Comparison of ENCODE assay signal across 23 cellular contexts in the genomic region with DNA sequence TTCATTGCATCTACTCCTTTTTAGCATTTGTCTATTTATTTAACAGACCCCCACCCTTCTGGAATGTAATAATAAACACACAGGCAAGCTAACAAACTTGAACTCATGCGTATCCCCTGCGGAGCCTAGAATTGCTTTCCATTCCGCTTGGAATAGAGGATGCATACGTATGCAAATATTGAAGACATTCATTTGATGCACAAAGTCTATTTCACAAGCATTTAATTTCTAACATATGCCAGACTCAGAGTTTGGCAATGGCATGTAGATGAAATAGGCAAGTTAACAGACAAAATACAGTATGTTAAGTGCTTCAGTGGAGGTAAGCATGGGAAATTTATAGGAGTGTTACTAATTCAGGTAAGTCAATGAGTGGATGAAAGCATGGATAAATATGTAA.
DNase-seq lines count a peak whose midpoint lies in the region; ATAC-seq and TF ChIP-seq lines count a peak whose summit lies in the region.
"Had no signal": no experiment of that assay in that cellular context is flagged by ENCODE, and none has a peak within 500 bp of the region (broad histone marks: within the 10 kb centered on the region; RNA-seq: fewer than 3 reads in every experiment).

No MANE protein-coding gene starts in this region.

- no peak overlapping the region for H2BK120ac ChIP-seq in trophoblast cell (ENCODE audit: insufficient read depth, low read length, poor library complexity)

- ATAC-seq in GM18909 (IDR thresholded peaks at IDR 0.05; ENCODE audit: poor library complexity, unreplicated experiment) = no peak
- ATAC-seq: activated CD8-positive, alpha-beta T cell treated with anti-CD3 and anti-CD28 coated beads, Interleukin-2, amount 10 ng/mL, durations not matched to agents 7 days and 5 days; naive thymus-derived CD8-positive, alpha-beta T cell had no signal

- CTCF ChIA-PET in AG04449 (lab: Yijun Ruan, JAX) = interaction anchor here (1.1 to 2.9 kb wide), 2 partner anchors 10 to 33 kb away, joined by 5 to 11 read pairs; no protein-coding TSS in a partner anchor

- H3K27me3 ChIP-seq in adipocyte (replicated peaks; ENCODE audit: control insufficient read depth, insufficient read depth, low read length) (no peaks in the 10 kb centered on the region), trophoblast cell (ENCODE audit: insufficient read depth, low read length) (no peaks in the 10 kb centered on the region)
- H3K27me3 ChIP-seq: thyroid gland had no signal

- H3K27ac ChIP-seq in trophoblast cell (ENCODE audit: low read depth, low read length) = no peak overlapping the region
- H3K27ac ChIP-seq: dorsolateral prefrontal cortex, thyroid gland had no signal

- no peak overlapping the region for H2AFZ ChIP-seq in trophoblast cell (ENCODE audit: insufficient read depth, low read length, poor library complexity)

- no peak overlapping the region for H3K4me2 ChIP-seq in trophoblast cell (ENCODE audit: low read length)

- no peak overlapping the region for H3K4ac ChIP-seq in trophoblast cell (ENCODE audit: low read depth, low read length)

- no peak overlapping the region for H4K91ac ChIP-seq in trophoblast cell (ENCODE audit: low read depth, low read length)

- no peak for TF ChIP-seq POLR2A in lower leg skin (IDR thresholded peaks at IDR 0.05)

- POLR2A ChIA-PET in AG04449 (lab: Yijun Ruan, JAX) = interaction anchor here (0.7 to 0.8 kb wide), 2 partner anchors 431 to 1407 kb away, joined by 3 to 4 read pairs; no protein-coding TSS in a partner anchor

- no peak overlapping the region for H2BK5ac ChIP-seq in trophoblast cell (ENCODE audit: low read depth, low read length, poor library complexity)

- H3K14ac ChIP-seq in trophoblast cell (ENCODE audit: low read length) = no peak overlapping the region

- H3K9me3 ChIP-seq in adipocyte (ENCODE audit: control insufficient read depth, low read length) (no peaks in the 10 kb centered on the region), trophoblast cell (ENCODE audit: insufficient read depth, low read depth, low read length) (no peaks in the 10 kb centered on the region)
- H3K9me3 ChIP-seq: thyroid gland had no signal

- no peak overlapping the region for H3K18ac ChIP-seq in trophoblast cell (ENCODE audit: low read length)

- no peaks in the 10 kb centered on the region for H3K36me3 ChIP-seq in adipocyte (ENCODE audit: control insufficient read depth, insufficient read depth, low read length, severe bottlenecking)
- no peaks in the 10 kb centered on the region for H3K36me3 ChIP-seq in trophoblast cell (ENCODE audit: control insufficient read depth in 1 of 2, insufficient read depth in 2 of 2, low read length in 2 of 2)
- H3K36me3 ChIP-seq: thyroid gland had no signal

- DNase-seq in AG04449 (ENCODE audit: low read depth, low spot score) (no peak), HCEC 1CT (peak; percentile 4), adipocyte (ENCODE audit: low read depth) (peak; percentile 68), foreskin fibroblast (peak; percentile 4 to 30), trophoblast cell (no peak), NCI-H146 treated with DMSO at 0.1 percent for 48 hours (lab: John Stamatoyannopoulos, UW; ENCODE audit: unreplicated experiment) (no peak), lower leg skin (ENCODE audit: low spot score in 2 of 2) (no peak)
- DNase-seq: activated CD4-positive, alpha-beta T cell treated with anti-CD3 and anti-CD28 coated beads for 1 hour; activated CD8-positive, alpha-beta T cell treated with anti-CD3 and anti-CD28 coated beads, Interleukin-2, amount 10 ng/mL, durations not matched to agents 7 days and 5 days; activated naive CD4-positive, alpha-beta T cell treated with anti-CD3 and anti-CD28 coated beads for 36 hours; activated T-cell treated with anti-CD3 and anti-CD28 coated beads, Interleukin-2, amount 50 U/mL, for 24 hours; central memory CD4-positive, alpha-beta T cell; dorsolateral prefrontal cortex; Karpas-422; naive thymus-derived CD8-positive, alpha-beta T cell; NCI-H187; NCI-H748 treated with DMSO at 0.1 percent for 48 hours; Right ventricle myocardium superior; stimulated activated CD4-positive, alpha-beta T cell treated with anti-CD3 and anti-CD28 coated beads, Interleukin-12 subunit alpha, Interleukin-12 subunit beta, amount 100 ng/mL, for 4 hours; stimulated activated CD4-positive, alpha-beta T cell treated with anti-CD3 and anti-CD28 coated beads, Interleukin-4, amount 100 ng/mL, for 4 hours; T-helper 1 cell; thyroid gland had no signal

- H3K23ac ChIP-seq in trophoblast cell (ENCODE audit: low read length) = no peak overlapping the region

- intact Hi-C loops in lower leg skin (cut with DNase I; ENCODE audit: low total_unique reads) = no loop called here

- H4K12ac ChIP-seq in trophoblast cell (ENCODE audit: low read depth, low read length) = no peak overlapping the region

- H4K8ac ChIP-seq in trophoblast cell (ENCODE audit: low read depth, low read length) = no peak overlapping the region

- H3K4me3 ChIP-seq in AG04449 (ENCODE audit: low read depth, low read length) = peak overlapping the region; percentile 9; the same call in 1 of the 2 replicates
- peak overlapping the region; percentile 4 for H3K4me3 ChIP-seq in adipocyte (ENCODE audit: low read length)
- no peak overlapping the region for H3K4me3 ChIP-seq in foreskin fibroblast (ENCODE audit: low read depth in 1 of 2, low read length in 2 of 2)
- H3K4me3 ChIP-seq in trophoblast cell (ENCODE audit: low read depth, low read length) = no peak overlapping the region
- H3K4me3 ChIP-seq in lower leg skin (ENCODE audit: low read depth, poor library complexity, severe bottlenecking) = no peak overlapping the region
- H3K4me3 ChIP-seq: dorsolateral prefrontal cortex, thyroid gland had no signal

- no peak overlapping the region for H2AK5ac ChIP-seq in trophoblast cell (ENCODE audit: low read length)

- no peak overlapping the region for H2BK12ac ChIP-seq in trophoblast cell (ENCODE audit: low read length)

- H3K4me1 ChIP-seq in adipocyte (ENCODE audit: control insufficient read depth, insufficient read depth, low read length) (peaks cover 5% of the 10 kb centered on the region), trophoblast cell (ENCODE audit: control insufficient read depth in 1 of 2, insufficient read depth in 2 of 2, low read length in 2 of 2) (no peaks in the 10 kb centered on the region)
- H3K4me1 ChIP-seq: thyroid gland had no signal

- H3K9ac ChIP-seq in adipocyte (ENCODE audit: low read length) (no peak overlapping the region), trophoblast cell (ENCODE audit: low read length) (no peak overlapping the region)

- H3K79me1 ChIP-seq in trophoblast cell (ENCODE audit: low read length) = no peaks in the 10 kb centered on the region

- TF ChIP-seq CTCF in AG04449 (IDR thresholded peaks at IDR 0.05; ENCODE audit: insufficient read depth, low read length, missing control alignments) = no peak
- no peak for TF ChIP-seq CTCF in foreskin fibroblast (IDR thresholded peaks at IDR 0.05; ENCODE audit: low read depth, low read length)
- no peak for TF ChIP-seq CTCF in lower leg skin (IDR thresholded peaks at IDR 0.05)

- no CpG with 5 or more reads among the region's 4 CpGs for WGBS in trophoblast cell (ENCODE audit: extremely low coverage, insufficient coverage, insufficient read length)
- whole genome bisulfite sequencing in lower leg skin, 2 donors = 61 to 64% methylated on average over 4 of the region's 4 CpGs

- H3K79me2 ChIP-seq in trophoblast cell (ENCODE audit: control insufficient read depth, insufficient read depth, low read length, poor library complexity) = no peaks in the 10 kb centered on the region

Comparison
In these comparisons a context has a peak if more than half of its experiments do, and no peak if none do; other contexts are left out.
1. DNase-seq: peak in HCEC 1CT (single experiment), adipocyte (single experiment) and foreskin fibroblast (2 of 2); none in AG04449 (single experiment), trophoblast cell (0 of 2), NCI-H146 treated with DMSO at 0.1 percent for 48 hours (single experiment) and lower leg skin (0 of 2).
2. H3K4me3 ChIP-seq: peak in AG04449 (single experiment) and adipocyte (single experiment); none in foreskin fibroblast (0 of 2), trophoblast cell (single experiment) and lower leg skin (single experiment).